Comparison of ENCODE assay signal across 17 cellular contexts in genomic region chr1:55476445-55477015, GRCh38.
DNase-seq lines count a peak whose midpoint lies in the region; ATAC-seq and TF ChIP-seq lines count a peak whose summit lies in the region.
"Had no signal": no experiment of that assay in that cellular context is flagged by ENCODE, and none has a peak within 500 bp of the region (broad histone marks: within the 10 kb centered on the region; RNA-seq: fewer than 3 reads in every experiment).

No MANE protein-coding gene starts in this region.

- H3K9ac ChIP-seq in liver (ENCODE audit: low read depth in 1 of 2, low read length in 2 of 2): no peak overlapping the region

- no peak for TF ChIP-seq EP300 in tibial nerve (IDR thresholded peaks at IDR 0.05)

- no peak for TF ChIP-seq POLR2A in tibial nerve (IDR thresholded peaks at IDR 0.05)
- no peak for TF ChIP-seq POLR2A in esophagus squamous epithelium (IDR thresholded peaks at IDR 0.05)

- no peak for ATAC-seq in GM18907 (IDR thresholded peaks at IDR 0.05; ENCODE audit: unreplicated experiment)

- H3K4me1 ChIP-seq in liver (ENCODE audit: control insufficient read depth in 4 of 4, insufficient read depth in 4 of 4, low read length in 3 of 4) (peaks cover 0 to 2% (median 0%) of the 10 kb centered on the region in 4 donors), tibial nerve (no peaks in the 10 kb centered on the region), esophagus squamous epithelium (peaks cover 0 to 11% (median 0%) of the 10 kb centered on the region in 3 donors)
- H3K4me1 ChIP-seq: uterus had no signal

- no peak for TF ChIP-seq CTCF in epithelial cell of proximal tubule (conservative IDR thresholded peaks at IDR 0.05; ENCODE audit: low read depth, low read length)
- no peak for TF ChIP-seq CTCF in liver (IDR thresholded peaks at IDR 0.05; ENCODE audit: low read depth, low read length, missing input control)
- no peak for TF ChIP-seq CTCF in tibial nerve (IDR thresholded peaks at IDR 0.05)
- no peak for TF ChIP-seq CTCF in esophagus squamous epithelium (IDR thresholded peaks at IDR 0.05)

- intact Hi-C loops in posterior cingulate gyrus (cut with DNase I): loop anchor here (10.0 kb wide), 1 partner anchor 1108 kb away; no protein-coding TSS in a partner anchor
- intact Hi-C loops in esophagus squamous epithelium (cut with DNase I): no loop called here

- H3K27ac ChIP-seq in liver (ENCODE audit: low read depth in 1 of 2, low read length in 2 of 2): no peak overlapping the region
- no peak overlapping the region for H3K27ac ChIP-seq in tibial nerve
- H3K27ac ChIP-seq in esophagus squamous epithelium: no peak overlapping the region
- H3K27ac ChIP-seq: uterus had no signal

- H3K36me3 ChIP-seq in liver (ENCODE audit: control insufficient read depth in 4 of 4, insufficient read depth in 3 of 4, low read depth in 1 of 4, low read length in 3 of 4): no peaks in the 10 kb centered on the region
- H3K36me3 ChIP-seq in tibial nerve: no peaks in the 10 kb centered on the region
- H3K36me3 ChIP-seq in esophagus squamous epithelium: no peaks in the 10 kb centered on the region
- H3K36me3 ChIP-seq: uterus had no signal

- WGBS in liver: 47% methylated on average over 6 of the region's 6 CpGs
- WGBS in tibial nerve, 2 donors: 64 to 73% methylated on average over 6 of the region's 6 CpGs
- 73 to 80% methylated on average over 6 of the region's 6 CpGs for WGBS in esophagus squamous epithelium, 2 donors

- no peak for TF ChIP-seq RAD21 in liver (IDR thresholded peaks at IDR 0.05)

- H3K4me3 ChIP-seq in epithelial cell of proximal tubule (ENCODE audit: low read depth, low read length): no peak overlapping the region
- H3K4me3 ChIP-seq in liver (ENCODE audit: low read depth in 1 of 3, low read length in 3 of 3): no peak overlapping the region
- no peak overlapping the region for H3K4me3 ChIP-seq in tibial nerve
- H3K4me3 ChIP-seq in esophagus squamous epithelium: no peak overlapping the region
- H3K4me3 ChIP-seq: uterus had no signal

- peaks cover 0 to 3% (median 0%) of the 10 kb centered on the region in 4 donors for H3K27me3 ChIP-seq in liver (ENCODE audit: control insufficient read depth in 4 of 4, insufficient read depth in 4 of 4, low read length in 3 of 4)
- H3K27me3 ChIP-seq in tibial nerve: no peaks in the 10 kb centered on the region
- H3K27me3 ChIP-seq in esophagus squamous epithelium: no peaks in the 10 kb centered on the region
- H3K27me3 ChIP-seq: uterus had no signal

- no peaks in the 10 kb centered on the region for H3K9me3 ChIP-seq in liver (ENCODE audit: control insufficient read depth in 4 of 4, low read length in 3 of 4)
- no peaks in the 10 kb centered on the region for H3K9me3 ChIP-seq in tibial nerve
- H3K9me3 ChIP-seq in esophagus squamous epithelium: no peaks in the 10 kb centered on the region
- H3K9me3 ChIP-seq: uterus had no signal

- DNase-seq in COR-L47 (lab: John Stamatoyannopoulos, UW) (peak; percentile 8), NCI-H1417 (lab: John Stamatoyannopoulos, UW) (peak in 2 of 3 experiments; percentile 23 to 66), epithelial cell of proximal tubule (ENCODE audit: low read depth) (peak; percentile 75), tibial nerve (ENCODE audit: low spot score in 2 of 2) (no peak), posterior cingulate gyrus (no peak), esophagus squamous epithelium (lab: John Stamatoyannopoulos, UW) (no peak)
- DNase-seq: activated CD4-positive, alpha-beta T cell treated with anti-CD3 and anti-CD28 coated beads, Interleukin-2, amount 50 U/mL, for 4 hours; activated naive CD4-positive, alpha-beta T cell treated with anti-CD3 and anti-CD28 coated beads, Interleukin-2, amount 10 ng/mL, durations not matched to agents 7 days and 5 days; CD4-positive, alpha-beta T cell; effector memory CD4-positive, alpha-beta T cell; H9; midbrain; NCI-H187 treated with DMSO at 0.1 percent for 48 hours; SHP77; uterus had no signal

TF ChIP-seq in liver, 16 proteins besides CTCF, POLR2A, EP300 and RAD21:
- TF ChIP-seq MAX (IDR thresholded peaks at IDR 0.05): no peak
- TF ChIP-seq, protein P1, sequence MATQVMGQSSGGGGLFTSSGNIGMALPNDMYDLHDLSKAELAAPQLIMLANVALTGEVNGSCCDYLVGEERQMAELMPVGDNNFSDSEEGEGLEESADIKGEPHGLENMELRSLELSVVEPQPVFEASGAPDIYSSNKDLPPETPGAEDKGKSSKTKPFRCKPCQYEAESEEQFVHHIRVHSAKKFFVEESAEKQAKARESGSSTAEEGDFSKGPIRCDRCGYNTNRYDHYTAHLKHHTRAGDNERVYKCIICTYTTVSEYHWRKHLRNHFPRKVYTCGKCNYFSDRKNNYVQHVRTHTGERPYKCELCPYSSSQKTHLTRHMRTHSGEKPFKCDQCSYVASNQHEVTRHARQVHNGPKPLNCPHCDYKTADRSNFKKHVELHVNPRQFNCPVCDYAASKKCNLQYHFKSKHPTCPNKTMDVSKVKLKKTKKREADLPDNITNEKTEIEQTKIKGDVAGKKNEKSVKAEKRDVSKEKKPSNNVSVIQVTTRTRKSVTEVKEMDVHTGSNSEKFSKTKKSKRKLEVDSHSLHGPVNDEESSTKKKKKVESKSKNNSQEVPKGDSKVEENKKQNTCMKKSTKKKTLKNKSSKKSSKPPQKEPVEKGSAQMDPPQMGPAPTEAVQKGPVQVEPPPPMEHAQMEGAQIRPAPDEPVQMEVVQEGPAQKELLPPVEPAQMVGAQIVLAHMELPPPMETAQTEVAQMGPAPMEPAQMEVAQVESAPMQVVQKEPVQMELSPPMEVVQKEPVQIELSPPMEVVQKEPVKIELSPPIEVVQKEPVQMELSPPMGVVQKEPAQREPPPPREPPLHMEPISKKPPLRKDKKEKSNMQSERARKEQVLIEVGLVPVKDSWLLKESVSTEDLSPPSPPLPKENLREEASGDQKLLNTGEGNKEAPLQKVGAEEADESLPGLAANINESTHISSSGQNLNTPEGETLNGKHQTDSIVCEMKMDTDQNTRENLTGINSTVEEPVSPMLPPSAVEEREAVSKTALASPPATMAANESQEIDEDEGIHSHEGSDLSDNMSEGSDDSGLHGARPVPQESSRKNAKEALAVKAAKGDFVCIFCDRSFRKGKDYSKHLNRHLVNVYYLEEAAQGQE (IDR thresholded peaks at IDR 0.05): peak; percentile 36
TF ChIP-seq in liver: peak in this region for 1.

Comparison
In these comparisons a context has a peak if more than half of its experiments do, and no peak if none do; other contexts are left out.
1. DNase-seq: peak in COR-L47 (single experiment), NCI-H1417 (2 of 3) and epithelial cell of proximal tubule (single experiment); none in tibial nerve (0 of 2), posterior cingulate gyrus (0 of 10) and esophagus squamous epithelium (single experiment).